8 cellular contexts compared by ENCODE assay signal in genomic region chr3:105366302-105367062, GRCh38. TPM values are rescaled to one million over a fixed set of nuclear protein-coding genes. Genes with fewer than 3 reads are reported as not detected.
A peak's percentile ranks its signal among the peaks of the same experiment; 100 is the strongest.
DNase-seq lines count a peak whose midpoint lies in the region; FAIRE-seq and TF ChIP-seq lines count a peak whose summit lies in the region.

ALCAM (plus strand) TSS chr3:105366909.

- TF ChIP-seq EP300 in neural cell (conservative IDR thresholded peaks at IDR 0.05; ENCODE audit: poor library complexity, severe bottlenecking) = peak; percentile 58

- H3K9me3 ChIP-seq in neural cell (ENCODE audit: low read length) (no peaks in the 10 kb centered on the region), stomach smooth muscle (ENCODE audit: control insufficient read depth in 2 of 2, low read length in 2 of 2) (no peaks in the 10 kb centered on the region)

- peaks cover 5% of the 10 kb centered on the region for H3F3A ChIP-seq in neural cell (ENCODE audit: insufficient read depth, low read length, poor library complexity, severe bottlenecking)

- peak within 1 kb of the TSS; percentile 34 for H2AFZ ChIP-seq in neural cell (ENCODE audit: low read depth, low read length)

- peak within 1 kb of the TSS; percentile 47 for H3K4me2 ChIP-seq in neural cell (ENCODE audit: low read length)

- DNase-seq in GDM1 (lab: John Stamatoyannopoulos, UW) (peak; percentile 91), H54 (ENCODE audit: insufficient read length, low spot score) (peak; percentile 64), LNCaP clone FGC (ENCODE audit: low read depth) (peak; percentile 92), SHP77 (lab: John Stamatoyannopoulos, UW) (peak; percentile 96 to 98), activated gamma-delta T cell (lab: John Stamatoyannopoulos, UW) (peak; percentile 65), fibroblast of villous mesenchyme (ENCODE audit: low read depth) (peak; percentile 98)

- FAIRE-seq in H54 (lab: Jason Lieb, UNC) = peak; percentile 89

- no peaks in the 10 kb centered on the region for H3K9me2 ChIP-seq in neural cell (ENCODE audit: insufficient read depth, low read length)

- no peaks in the 10 kb centered on the region for H4K20me1 ChIP-seq in neural cell (ENCODE audit: insufficient read depth)

- H3K36me3 ChIP-seq in neural cell (ENCODE audit: insufficient read depth, low read length) (no peaks in the 10 kb centered on the region), stomach smooth muscle (ENCODE audit: control insufficient read depth in 2 of 2, insufficient read depth in 2 of 2, low read length in 2 of 2) (no peaks in the 10 kb centered on the region)

- TF ChIP-seq CTCF in LNCaP clone FGC (IDR thresholded peaks at IDR 0.05; ENCODE audit: control insufficient read depth, extremely low read depth, insufficient read depth) (peak; percentile 88), fibroblast of villous mesenchyme (IDR thresholded peaks at IDR 0.05; ENCODE audit: insufficient read depth, low read depth, low read length) (peak; percentile 56), neural cell (IDR thresholded peaks at IDR 0.05; ENCODE audit: poor library complexity, severe bottlenecking) (peak; percentile 96)

- H3K27ac ChIP-seq in neural cell (ENCODE audit: low read length) (peak within 1 kb of the TSS; percentile 36), stomach smooth muscle (ENCODE audit: low read length) (peak within 1 kb of the TSS; percentile 65)

- H3K79me2 ChIP-seq in neural cell (replicated peaks; ENCODE audit: insufficient read depth, low read length) = peaks cover 23% of the 10 kb centered on the region

- H3K4me1 ChIP-seq in stomach smooth muscle (ENCODE audit: control insufficient read depth, insufficient read depth, low read length) = peaks cover 11% of the 10 kb centered on the region

- peak within 1 kb of the TSS; percentile 71 for H3K9ac ChIP-seq in neural cell (ENCODE audit: low read length)
- peak within 1 kb of the TSS; percentile 67 to 87 for H3K9ac ChIP-seq in stomach smooth muscle (ENCODE audit: low read length in 2 of 2)

- peak within 1 kb of the TSS; percentile 85 for H3K4me3 ChIP-seq in LNCaP clone FGC (ENCODE audit: low read depth, low read length)
- H3K4me3 ChIP-seq in fibroblast of villous mesenchyme (ENCODE audit: low read depth, low read length) = peak within 1 kb of the TSS; percentile 88
- H3K4me3 ChIP-seq in neural cell (ENCODE audit: low read length) = peak within 1 kb of the TSS; percentile 82
- H3K4me3 ChIP-seq in stomach smooth muscle (ENCODE audit: low read length in 2 of 2) = peak within 1 kb of the TSS; percentile 87 to 94

- TF ChIP-seq RAD21 in neural cell (conservative IDR thresholded peaks at IDR 0.05) = peak; percentile 99

- H3K27me3 ChIP-seq in neural cell (ENCODE audit: insufficient read depth, low read depth, low read length) (peaks cover 4% of the 10 kb centered on the region), stomach smooth muscle (ENCODE audit: control insufficient read depth in 1 of 2, insufficient read depth in 2 of 2, low read length in 2 of 2) (peaks cover 0 to 4% of the 10 kb centered on the region in 2 donors)

- TF ChIP-seq POLR2A in H54 (IDR thresholded peaks at IDR 0.05; ENCODE audit: low read depth, low read length) = peak; percentile 88

TF ChIP-seq in neural cell, 6 proteins besides CTCF, POLR2A, EP300 and RAD21:
- TF ChIP-seq EZH2 (IDR thresholded peaks at IDR 0.05; ENCODE audit: borderline replicate concordance, insufficient read depth, low read length, poor library complexity, severe bottlenecking) (no peak), REST (IDR thresholded peaks at IDR 0.05; ENCODE audit: borderline replicate concordance) (peak; percentile 5), POLR2AphosphoS5 (IDR thresholded peaks at IDR 0.05) (peak; percentile 43), TAF1 (IDR thresholded peaks at IDR 0.05; ENCODE audit: low read depth) (no peak), MXI1 (conservative IDR thresholded peaks at IDR 0.05; ENCODE audit: poor library complexity, severe bottlenecking) (peak; percentile 82), SMC3 (conservative IDR thresholded peaks at IDR 0.05; ENCODE audit: poor library complexity) (peak; percentile 94)

RNA-seq across cellular contexts. Expression of gene ALCAM, which starts in this region (rescaled TPM):
- 86.3 and 139 TPM in 2 replicates for total RNA-seq in fibroblast of villous mesenchyme
- polyA plus RNA-seq in neural cell = 85.5 and 94.7 TPM in 2 replicates
- 178 and 221 TPM in 2 replicates for polyA minus RNA-seq in neural cell

Comparison
In these comparisons a context has a peak if more than half of its experiments do, and no peak if none do; other contexts are left out.
1. Peak in every context shown above with its lines: DNase-seq, H3K4me3 ChIP-seq and H3K27ac ChIP-seq.